1 cellular context compared by ENCODE assay signal in genomic region chr1:154627247-154628121, GRCh38.
A peak's percentile ranks its signal among the peaks of the same experiment; 100 is the strongest.
TF ChIP-seq lines count a peak whose summit lies in the region.

No MANE protein-coding gene starts in this region.

TF ChIP-seq in HepG2, 621 proteins besides CTCF, POLR2A, EP300 and RAD21 (continued from another document and continues in another):
- peak; percentile 30 for TF ChIP-seq SALL1 (CRISPR knock-in tag; IDR thresholded peaks at IDR 0.05)
- no peak for TF ChIP-seq PCBP1 (IDR thresholded peaks at IDR 0.05; ENCODE audit: borderline replicate concordance, low read depth, low read length)
- no peak for TF ChIP-seq ZNF572 (CRISPR knock-in tag; IDR thresholded peaks at IDR 0.05)
- TF ChIP-seq ATF5 (CRISPR knock-in tag; IDR thresholded peaks at IDR 0.05; ENCODE audit: low read depth), result no peak
- TF ChIP-seq POGK (CRISPR knock-in tag; conservative IDR thresholded peaks at IDR 0.05), result peak; percentile 76
- TF ChIP-seq GATAD2A (CRISPR knock-in tag; IDR thresholded peaks at IDR 0.05), result 0 out of 2 replicates have a peak, but pooled peaks have one; percentile 37
- no peak for TF ChIP-seq REXO4 (CRISPR knock-in tag; IDR thresholded peaks at IDR 0.05; ENCODE audit: borderline replicate concordance)
- no peak for TF ChIP-seq HMGA1 (CRISPR knock-in tag; conservative IDR thresholded peaks at IDR 0.05)
- TF ChIP-seq THRA (CRISPR knock-in tag; IDR thresholded peaks at IDR 0.05; ENCODE audit: borderline replicate concordance), result peak; percentile 31; the same call in 1 of the 2 replicates
- TF ChIP-seq PRPF4 (IDR thresholded peaks at IDR 0.05; ENCODE audit: low read depth, low read length, poor library complexity, severe bottlenecking), result no peak
- TF ChIP-seq ZNF180 (CRISPR knock-in tag; IDR thresholded peaks at IDR 0.05; ENCODE audit: borderline replicate concordance, low read depth), result no peak
- TF ChIP-seq TBX2 (CRISPR knock-in tag; IDR thresholded peaks at IDR 0.05; ENCODE audit: borderline replicate concordance), result peak; percentile 52; the same call in 1 of the 2 replicates
- TF ChIP-seq POLR2AphosphoS5 (IDR thresholded peaks at IDR 0.05; ENCODE audit: low read depth, low read length), result peak; percentile 76
- TF ChIP-seq PATZ1 (CRISPR knock-in tag; IDR thresholded peaks at IDR 0.05), result peak; percentile 62
- no peak for TF ChIP-seq ZNF549 (CRISPR knock-in tag; IDR thresholded peaks at IDR 0.05)
- peak; percentile 88 for TF ChIP-seq HOXA3 (CRISPR knock-in tag; IDR thresholded peaks at IDR 0.05)
- no peak for TF ChIP-seq MEIS2 (CRISPR knock-in tag; IDR thresholded peaks at IDR 0.05)
- TF ChIP-seq HMGXB4 (CRISPR knock-in tag; IDR thresholded peaks at IDR 0.05; ENCODE audit: borderline replicate concordance in 1 of 2, low read depth in 1 of 2), result peak; percentile 49 to 85
- TF ChIP-seq ZNF253 (CRISPR knock-in tag; IDR thresholded peaks at IDR 0.05; ENCODE audit: borderline replicate concordance), result no peak
- 0 out of 2 replicates have a peak, but pooled peaks have one; percentile 15 for TF ChIP-seq ZKSCAN1 (IDR thresholded peaks at IDR 0.05; ENCODE audit: low read length)
- TF ChIP-seq NR2F1 (CRISPR knock-in tag; IDR thresholded peaks at IDR 0.05), result 0 out of 4 replicates have a peak, but pooled peaks of 1 of the 2 experiments have one; percentile 7
- 0 out of 2 replicates have a peak, but pooled peaks have one; percentile 8 for TF ChIP-seq ZNF615 (CRISPR knock-in tag; IDR thresholded peaks at IDR 0.05; ENCODE audit: borderline replicate concordance)
- TF ChIP-seq SATB2 (CRISPR knock-in tag; IDR thresholded peaks at IDR 0.05), result no peak
- no peak for TF ChIP-seq MAFK (conservative IDR thresholded peaks at IDR 0.05 in 1 of 2, IDR thresholded peaks at IDR 0.05 in 1 of 2; ENCODE audit: low read length in 2 of 2)
- no peak for TF ChIP-seq ZNF33A (CRISPR knock-in tag; IDR thresholded peaks at IDR 0.05; ENCODE audit: borderline replicate concordance)
- TF ChIP-seq ZNF547 (CRISPR knock-in tag; IDR thresholded peaks at IDR 0.05), result no peak; the same call in 1 of the 2 replicates
- no peak for TF ChIP-seq ZNF530 (CRISPR knock-in tag; IDR thresholded peaks at IDR 0.05; ENCODE audit: low read depth)
- no peak for TF ChIP-seq SNAPC2 (CRISPR knock-in tag; IDR thresholded peaks at IDR 0.05)
- no peak for TF ChIP-seq CBX2 (IDR thresholded peaks at IDR 0.05; ENCODE audit: low read depth, low read length)
- TF ChIP-seq CBX2 (CRISPR knock-in tag; IDR thresholded peaks at IDR 0.05; ENCODE audit: low read depth), result no peak
- TF ChIP-seq ZFYVE20 (CRISPR knock-in tag; IDR thresholded peaks at IDR 0.05; ENCODE audit: borderline replicate concordance, low read depth), result no peak
- peak; percentile 81 for TF ChIP-seq ARID4A (CRISPR knock-in tag; IDR thresholded peaks at IDR 0.05; ENCODE audit: borderline replicate concordance)
- no peak; the same call in 1 of the 2 replicates for TF ChIP-seq ZNF749 (CRISPR knock-in tag; IDR thresholded peaks at IDR 0.05; ENCODE audit: borderline replicate concordance)
- no peak; the same call in 1 of the 2 replicates for TF ChIP-seq TSC22D2 (CRISPR knock-in tag; IDR thresholded peaks at IDR 0.05; ENCODE audit: borderline replicate concordance)
- TF ChIP-seq HES4 (CRISPR knock-in tag; IDR thresholded peaks at IDR 0.05; ENCODE audit: borderline replicate concordance), result peak; percentile 68; the same call in 1 of the 2 replicates
- TF ChIP-seq ZNF775 (CRISPR knock-in tag; IDR thresholded peaks at IDR 0.05; ENCODE audit: borderline replicate concordance), result no peak
- TF ChIP-seq SALL2 (CRISPR knock-in tag; IDR thresholded peaks at IDR 0.05), result no peak; the same call in 1 of the 2 replicates
- no peak for TF ChIP-seq ADNP (CRISPR knock-in tag; IDR thresholded peaks at IDR 0.05)
- TF ChIP-seq ZNF337 (CRISPR knock-in tag; IDR thresholded peaks at IDR 0.05; ENCODE audit: borderline replicate concordance, low read depth), result no peak
- no peak for TF ChIP-seq RCOR2 (CRISPR knock-in tag; IDR thresholded peaks at IDR 0.05)
- no peak for TF ChIP-seq MYPOP (CRISPR knock-in tag; IDR thresholded peaks at IDR 0.05)
- peak; percentile 90 for TF ChIP-seq MEIS1 (CRISPR knock-in tag; IDR thresholded peaks at IDR 0.05; ENCODE audit: borderline replicate concordance)
- TF ChIP-seq ZNF768 (CRISPR knock-in tag; IDR thresholded peaks at IDR 0.05), result no peak
- TF ChIP-seq CENPX (CRISPR knock-in tag; IDR thresholded peaks at IDR 0.05), result no peak
- no peak for TF ChIP-seq NFATC3 (CRISPR knock-in tag; IDR thresholded peaks at IDR 0.05)
- no peak for TF ChIP-seq ZNF562 (CRISPR knock-in tag; IDR thresholded peaks at IDR 0.05; ENCODE audit: borderline replicate concordance)
- TF ChIP-seq HNRNPH1 (optimal IDR thresholded peaks at IDR 0.05; ENCODE audit: low read depth, low read length), result peak; percentile 54
- TF ChIP-seq BHLHE40 (IDR thresholded peaks at IDR 0.05; ENCODE audit: low read length), result no peak
- 0 out of 2 replicates have a peak, but pooled peaks have one; percentile 20 for TF ChIP-seq ETV5 (CRISPR knock-in tag; IDR thresholded peaks at IDR 0.05; ENCODE audit: borderline replicate concordance)
- no peak for TF ChIP-seq RBM22 (optimal IDR thresholded peaks at IDR 0.05; ENCODE audit: low read length)
- TF ChIP-seq MTERF4 (CRISPR knock-in tag; IDR thresholded peaks at IDR 0.05), result no peak
- TF ChIP-seq NFKBIZ (CRISPR knock-in tag; IDR thresholded peaks at IDR 0.05), result no peak
- no peak for TF ChIP-seq ARID3A (IDR thresholded peaks at IDR 0.05; ENCODE audit: low read depth, low read length)
